Comparison of ENCODE assay signal across 8 cellular contexts in the genomic region with DNA sequence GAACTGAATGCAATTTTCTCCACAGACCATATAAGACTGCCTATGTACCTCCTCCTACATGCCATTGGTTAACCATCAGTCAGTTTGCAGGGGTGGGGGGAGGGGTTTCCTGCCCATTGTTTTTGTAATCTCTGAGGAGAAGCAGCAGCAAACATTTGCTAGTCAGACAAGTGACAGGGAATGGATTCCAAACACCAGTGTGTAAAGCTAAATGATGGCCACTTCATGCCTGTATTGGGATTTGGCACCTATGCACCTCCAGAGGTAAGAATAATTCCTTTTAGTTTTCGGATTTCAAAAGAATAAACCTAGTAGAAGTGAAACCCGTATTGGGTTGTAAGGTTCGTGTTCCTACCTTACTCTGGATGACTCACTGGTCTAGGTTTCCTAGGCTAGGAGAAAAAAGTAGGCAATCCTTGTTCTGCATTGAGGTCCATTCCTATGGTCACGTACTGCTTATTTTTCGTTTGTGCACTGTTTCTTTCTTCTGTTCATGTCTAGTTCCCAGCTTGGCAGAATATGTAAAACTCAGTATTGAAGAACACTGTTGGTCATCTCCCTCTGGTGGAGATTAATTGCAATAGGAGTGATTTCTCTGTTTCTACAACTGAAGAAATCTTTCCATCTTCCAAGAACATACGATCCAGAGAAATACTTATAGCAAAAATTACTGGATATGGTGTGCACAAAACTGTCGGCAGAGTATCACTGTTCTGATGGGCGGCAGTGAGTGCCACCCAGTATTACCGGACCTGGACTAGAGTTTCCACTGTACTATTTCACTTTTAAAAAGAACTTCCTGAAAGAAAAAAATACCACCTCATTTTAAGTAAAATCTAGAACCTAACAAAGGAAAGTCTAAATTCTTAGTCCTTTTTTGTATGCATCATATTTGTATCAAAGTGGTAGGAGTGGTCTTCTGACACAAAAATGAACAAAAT. TPM values are rescaled to one million over a fixed set of nuclear protein-coding genes. Genes with fewer than 3 reads are reported as not detected.
DNase-seq lines count a peak whose midpoint lies in the region; ATAC-seq and TF ChIP-seq lines count a peak whose summit lies in the region.

A gene (plus strand): TSS at position 150 of the 941 bp plus-strand sequence. CDS start 31 bp downstream, at position 181.

- H3K4me1 ChIP-seq in Peyer's patch (peaks cover 0 to 5% (median 0%) of the 10 kb centered on the region in 4 donors), neuronal stem cell (ENCODE audit: control insufficient read depth in 2 of 2, insufficient read depth in 1 of 2, low read depth in 1 of 2, low read length in 2 of 2) (no peaks in the 10 kb centered on the region)

- H3K4me2 ChIP-seq in neuronal stem cell (ENCODE audit: insufficient read depth, low read length, poor library complexity, severe bottlenecking), result no peak within 1 kb of the TSS

- peak; percentile 53 to 57 for TF ChIP-seq POLR2A in Peyer's patch (IDR thresholded peaks at IDR 0.05)

- in situ Hi-C loops in ACHN (cut with HindIII; ENCODE audit: low pct_ligation_motif_present, low pct_unique_long_range_greater_than_20kb, low sequenced_read_pairs), result no loop called here

- H3K14ac ChIP-seq in neuronal stem cell (ENCODE audit: low read length), result no peak within 1 kb of the TSS

- no peak within 1 kb of the TSS for H3K4ac ChIP-seq in neuronal stem cell (ENCODE audit: low read length)

- no peak within 1 kb of the TSS for H2BK5ac ChIP-seq in neuronal stem cell (ENCODE audit: low read length)

- H4K8ac ChIP-seq in neuronal stem cell (ENCODE audit: low read depth, low read length), result no peak within 1 kb of the TSS

- H2BK15ac ChIP-seq in neuronal stem cell (ENCODE audit: low read length), result no peak within 1 kb of the TSS

- no peak within 1 kb of the TSS for H3K18ac ChIP-seq in neuronal stem cell (ENCODE audit: low read length)

- no peak within 1 kb of the TSS for H3K4me3 ChIP-seq in GM12865 (ENCODE audit: low read depth, low read length)
- peak within 1 kb of the TSS; percentile 13 to 64 (median 43) for H3K4me3 ChIP-seq in Peyer's patch
- no peak within 1 kb of the TSS for H3K4me3 ChIP-seq in neuronal stem cell (ENCODE audit: low read length in 2 of 2)

- TF ChIP-seq CTCF in GM12865 (IDR thresholded peaks at IDR 0.05; ENCODE audit: insufficient read depth, low read depth, low read length, missing control alignments), result no peak
- peak in 5 of 6 experiments; percentile 37 to 92 (median 89) for TF ChIP-seq CTCF in Peyer's patch (IDR thresholded peaks at IDR 0.05)
- no peak for TF ChIP-seq CTCF in subcutaneous adipose tissue (IDR thresholded peaks at IDR 0.05; ENCODE audit: low read depth)

- H2AFZ ChIP-seq in neuronal stem cell (ENCODE audit: low read length), result no peak within 1 kb of the TSS

- no peak within 1 kb of the TSS for H3K23ac ChIP-seq in neuronal stem cell (ENCODE audit: low read depth, low read length, poor library complexity)

- H2BK12ac ChIP-seq in neuronal stem cell (ENCODE audit: low read length), result no peak within 1 kb of the TSS

- H3K79me1 ChIP-seq in neuronal stem cell (ENCODE audit: low read depth, low read length), result no peaks in the 10 kb centered on the region

- peak; percentile 74 for DNase-seq in ACHN
- peak; percentile 8 for DNase-seq in GM12865 (ENCODE audit: low read depth)
- DNase-seq in Peyer's patch, result peak in 1 of 3 donors; percentile 64
- peak; percentile 75 for DNase-seq in dedifferentiated amniotic fluid mesenchymal stem cell (ENCODE audit: extremely low spot score)
- peak; percentile 58 for DNase-seq in left lobe of liver (ENCODE audit: low spot score)
- no peak for DNase-seq in neuronal stem cell (ENCODE audit: low spot score)

- H4K91ac ChIP-seq in neuronal stem cell (ENCODE audit: low read depth, low read length, poor library complexity), result no peak within 1 kb of the TSS

- ATAC-seq in left lobe of liver (peak; percentile 71), GM19455 (IDR thresholded peaks at IDR 0.05; ENCODE audit: unreplicated experiment) (no peak)

- H2BK120ac ChIP-seq in neuronal stem cell (ENCODE audit: low read depth, low read length), result no peak within 1 kb of the TSS

- H3K9me3 ChIP-seq in Peyer's patch (peaks cover 0 to 4% (median 0%) of the 10 kb centered on the region in 4 donors), neuronal stem cell (replicated peaks in 1 of 2; ENCODE audit: control insufficient read depth in 2 of 2, insufficient read depth in 1 of 2, low read depth in 1 of 2, low read length in 2 of 2) (no peaks in the 10 kb centered on the region)

- WGBS in neuronal stem cell (ENCODE audit: extremely low coverage in 2 of 2, insufficient read length in 2 of 2, insufficient replicate concordance in 1 of 2), 2 donors, result no CpG with 5 or more reads among the region's 9 CpGs

- H3K27ac ChIP-seq in Peyer's patch, result peak within 1 kb of the TSS in 3 of 4 donors; percentile 57 to 79 (median 66)
- H3K27ac ChIP-seq in neuronal stem cell (replicated peaks; ENCODE audit: low read length), result no peak within 1 kb of the TSS

- no peak within 1 kb of the TSS for H3K9ac ChIP-seq in neuronal stem cell (ENCODE audit: low read depth, low read length, poor library complexity)

- H3K36me3 ChIP-seq in Peyer's patch (peaks cover 0 to 19% (median 0%) of the 10 kb centered on the region in 3 donors), neuronal stem cell (replicated peaks in 1 of 2; ENCODE audit: control insufficient read depth in 2 of 2, insufficient read depth in 2 of 2, low read length in 2 of 2) (no peaks in the 10 kb centered on the region)

- H2AK5ac ChIP-seq in neuronal stem cell (ENCODE audit: low read depth, low read length), result no peak within 1 kb of the TSS

- H3K27me3 ChIP-seq in Peyer's patch, result no peaks in the 10 kb centered on the region
- no peaks in the 10 kb centered on the region for H3K27me3 ChIP-seq in neuronal stem cell (ENCODE audit: control insufficient read depth in 3 of 3, insufficient read depth in 3 of 3, low read depth in 1 of 3, low read length in 3 of 3)

RNA-seq across cellular contexts. Expression of the gene that starts here (rescaled TPM):
- total RNA-seq in Peyer's patch (100 to 1,000 TPM; 182 to 860 (median 419) TPM), left lobe of liver (327 TPM), subcutaneous adipose tissue (100 to 1,000 TPM; 124 to 226 (median 166) TPM)
- polyA plus RNA-seq in neuronal stem cell (2013, experiment 1 of 2), result 1.3 TPM
- 0.90 TPM for polyA plus RNA-seq in neuronal stem cell (2013, experiment 2 of 2)

Comparison
In these comparisons a context has a peak if more than half of its experiments do, and no peak if none do; other contexts are left out.
1. H3K4me3 ChIP-seq: peak in Peyer's patch (4 of 4); none in GM12865 (single experiment) and neuronal stem cell (0 of 2).
2. CTCF ChIP-seq: peak in Peyer's patch (5 of 6); none in GM12865 (single experiment) and subcutaneous adipose tissue (single experiment).